ENCODE assay signal across 1 cellular context in the genomic region with DNA sequence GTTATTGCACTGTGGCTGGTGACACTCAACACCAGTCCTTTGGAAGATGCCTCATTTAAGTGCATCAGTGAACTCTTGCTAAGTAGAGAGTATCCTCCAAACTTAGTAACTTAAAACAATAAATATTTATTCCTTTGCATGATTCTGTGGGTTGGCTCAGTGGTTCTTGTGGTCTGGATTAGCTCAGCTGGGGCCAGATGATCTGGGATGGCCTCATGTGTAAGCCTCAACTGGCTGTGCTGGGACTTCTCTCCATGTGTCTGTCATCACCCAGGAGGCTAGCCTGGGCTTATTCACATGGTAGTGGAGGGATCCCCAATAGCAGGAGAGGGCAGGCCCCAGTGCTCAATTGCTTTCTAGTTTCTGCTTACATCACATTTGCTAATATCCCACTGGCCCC.
TF ChIP-seq lines count a peak whose summit lies in the region.

No MANE protein-coding gene starts in this region.

TF ChIP-seq in HepG2, 621 proteins besides CTCF, POLR2A, EP300 and RAD21 (continued from another document):
- no peak for TF ChIP-seq GLMP (CRISPR knock-in tag; IDR thresholded peaks at IDR 0.05; ENCODE audit: borderline replicate concordance)
- no peak for TF ChIP-seq ZNF136 (CRISPR knock-in tag; IDR thresholded peaks at IDR 0.05; ENCODE audit: low read depth)
- TF ChIP-seq ZNF446 (CRISPR knock-in tag; IDR thresholded peaks at IDR 0.05): no peak
- no peak for TF ChIP-seq TEAD3 (CRISPR knock-in tag; optimal IDR thresholded peaks at IDR 0.05; ENCODE audit: borderline replicate concordance)
- TF ChIP-seq, protein P1, sequence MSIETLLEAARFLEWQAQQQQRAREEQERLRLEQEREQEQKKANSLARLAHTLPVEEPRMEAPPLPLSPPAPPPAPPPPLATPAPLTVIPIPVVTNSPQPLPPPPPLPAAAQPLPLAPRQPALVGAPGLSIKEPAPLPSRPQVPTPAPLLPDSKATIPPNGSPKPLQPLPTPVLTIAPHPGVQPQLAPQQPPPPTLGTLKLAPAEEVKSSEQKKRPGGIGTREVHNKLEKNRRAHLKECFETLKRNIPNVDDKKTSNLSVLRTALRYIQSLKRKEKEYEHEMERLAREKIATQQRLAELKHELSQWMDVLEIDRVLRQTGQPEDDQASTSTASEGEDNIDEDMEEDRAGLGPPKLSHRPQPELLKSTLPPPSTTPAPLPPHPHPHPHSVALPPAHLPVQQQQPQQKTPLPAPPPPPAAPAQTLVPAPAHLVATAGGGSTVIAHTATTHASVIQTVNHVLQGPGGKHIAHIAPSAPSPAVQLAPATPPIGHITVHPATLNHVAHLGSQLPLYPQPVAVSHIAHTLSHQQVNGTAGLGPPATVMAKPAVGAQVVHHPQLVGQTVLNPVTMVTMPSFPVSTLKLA (IDR thresholded peaks at IDR 0.05): no peak
- no peak for TF ChIP-seq ZNF331 (CRISPR knock-in tag; IDR thresholded peaks at IDR 0.05)
- no peak for TF ChIP-seq ZNF609 (CRISPR knock-in tag; IDR thresholded peaks at IDR 0.05; ENCODE audit: borderline replicate concordance)
- TF ChIP-seq MYC (CRISPR knock-in tag; IDR thresholded peaks at IDR 0.05; ENCODE audit: borderline replicate concordance): no peak
